ENCODE assay signal across 1 cellular context in genomic region chr1:68216088-68216487, GRCh38.
TF ChIP-seq lines count a peak whose summit lies in the region.

No MANE protein-coding gene starts in this region.

TF ChIP-seq in SK-N-SH, 30 proteins besides CTCF, POLR2A, EP300 and RAD21 (continued from another document):
- TF ChIP-seq RXRA (IDR thresholded peaks at IDR 0.05; ENCODE audit: borderline replicate concordance, low read depth) (no peak), ELF1 (IDR thresholded peaks at IDR 0.05) (no peak)
